Comparison of ENCODE assay signal across 11 cellular contexts in the genomic region with DNA sequence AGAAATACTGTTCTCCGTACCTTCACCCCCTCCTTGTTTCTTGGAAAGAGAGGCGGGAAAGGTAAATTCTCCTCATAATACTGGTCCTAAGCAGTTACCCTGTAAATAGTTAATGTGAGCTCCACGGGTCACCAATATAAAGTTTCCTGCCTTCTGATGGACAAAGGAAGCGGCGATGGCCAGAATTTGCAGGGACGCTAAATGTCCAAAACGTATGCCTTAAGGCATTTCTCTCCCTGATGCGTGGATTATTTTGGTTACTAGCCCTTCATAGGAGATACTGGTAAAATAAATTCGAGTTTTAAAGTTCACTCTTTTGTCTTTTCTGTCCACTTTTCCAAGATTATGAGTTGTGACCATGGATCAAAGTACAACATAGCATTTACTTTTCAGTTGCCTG. TPM values are rescaled to one million over a fixed set of nuclear protein-coding genes. Genes with fewer than 3 reads are reported as not detected.
DNase-seq lines count a peak whose midpoint lies in the region; ATAC-seq, FAIRE-seq and TF ChIP-seq lines count a peak whose summit lies in the region.
"Had no signal": no experiment of that assay in that cellular context is flagged by ENCODE, and none has a peak within 500 bp of the region (broad histone marks: within the 10 kb centered on the region; RNA-seq: fewer than 3 reads in every experiment).

No MANE protein-coding gene starts in this region.

- H3K9ac ChIP-seq in keratinocyte (ENCODE audit: control insufficient read depth, extremely low read depth, insufficient read depth, low read length) = peak overlapping the region; percentile 91

- H3K9me3 ChIP-seq in ascending aorta (no peaks in the 10 kb centered on the region), keratinocyte (ENCODE audit: control insufficient read depth, low read depth, low read length) (no peaks in the 10 kb centered on the region), testis (no peaks in the 10 kb centered on the region)

- H4K20me1 ChIP-seq in keratinocyte (ENCODE audit: control insufficient read depth, extremely low read depth, insufficient read depth, low read length) = no peaks in the 10 kb centered on the region

- peak overlapping the region; percentile 7 for H2AFZ ChIP-seq in keratinocyte (ENCODE audit: control insufficient read depth, low read length)

- H3K36me3 ChIP-seq in ascending aorta (peaks cover 0 to 2% of the 10 kb centered on the region in 2 donors), keratinocyte (ENCODE audit: control insufficient read depth in 2 of 2, extremely low read depth in 1 of 2, insufficient read depth in 2 of 2, low read length in 2 of 2) (peaks cover 4 to 11% of the 10 kb centered on the region in 2 experiments), testis (ENCODE audit: low read depth, missing control alignments) (no peaks in the 10 kb centered on the region)

- H3K4me2 ChIP-seq in keratinocyte (ENCODE audit: control insufficient read depth, extremely low read depth, insufficient read depth, low read depth, low read length) = peak overlapping the region; percentile 81

- dilution Hi-C loops in keratinocyte (cut with MboI; ENCODE audit: extremely low pct_ligation_motif_present, low sequenced_read_pairs) = no loop called here

- peaks cover 7% of the 10 kb centered on the region for H3K79me2 ChIP-seq in keratinocyte (ENCODE audit: control insufficient read depth, insufficient read depth, low read length)

- no peaks in the 10 kb centered on the region for H3K27me3 ChIP-seq in ascending aorta
- H3K27me3 ChIP-seq in keratinocyte (ENCODE audit: control insufficient read depth, extremely low read depth, insufficient read depth, low read length) = no peaks in the 10 kb centered on the region
- no peaks in the 10 kb centered on the region for H3K27me3 ChIP-seq in testis

- no peaks in the 10 kb centered on the region for H3K9me3 Mint-ChIP-seq in T-helper 2 cell treated with Interferon-gamma antibody and Interleukin-4, amounts not matched to agents 5 μg/mL and 100 μg/mL, for 36 hours

- 6 to 28% methylated on average over 9 of the region's 9 CpGs for WGBS in testis, 2 donors

- H3K4me3 Mint-ChIP-seq in T-helper 2 cell treated with Interferon-gamma antibody and Interleukin-4, amounts not matched to agents 5 μg/mL and 100 μg/mL, for 36 hours = peak overlapping the region; percentile 90

- no peak for ATAC-seq in GM18909 (IDR thresholded peaks at IDR 0.05; ENCODE audit: poor library complexity, unreplicated experiment)

- peaks cover 11% of the 10 kb centered on the region for H3K4me1 Mint-ChIP-seq in T-helper 2 cell treated with Interferon-gamma antibody and Interleukin-4, amounts not matched to agents 5 μg/mL and 100 μg/mL, for 36 hours (ENCODE audit: low read depth)

- no peaks in the 10 kb centered on the region for H3K36me3 Mint-ChIP-seq in T-helper 2 cell treated with Interferon-gamma antibody and Interleukin-4, amounts not matched to agents 5 μg/mL and 100 μg/mL, for 36 hours (ENCODE audit: low read depth)

- FAIRE-seq in keratinocyte (lab: Jason Lieb, UNC) = no peak

- no peak for TF ChIP-seq CTCF in ascending aorta (IDR thresholded peaks at IDR 0.05)
- TF ChIP-seq CTCF in keratinocyte (optimal IDR thresholded peaks at IDR 0.05 in 1 of 3, IDR thresholded peaks at IDR 0.05 in 1 of 3, conservative IDR thresholded peaks at IDR 0.05 in 1 of 3; ENCODE audit: extremely low read depth in 1 of 3, insufficient read depth in 2 of 3, low read length in 3 of 3) = no peak
- TF ChIP-seq CTCF in testis (IDR thresholded peaks at IDR 0.05) = no peak

- no peak for TF ChIP-seq POLR2A in testis (IDR thresholded peaks at IDR 0.05)

- H3K27ac ChIP-seq in ascending aorta (peak overlapping the region; percentile 76 to 85), keratinocyte (ENCODE audit: control insufficient read depth, insufficient read depth, low read length) (peak overlapping the region; percentile 92), testis (peak overlapping the region in 1 of 2 donors; percentile 59)

- no peaks in the 10 kb centered on the region for H3K9me1 ChIP-seq in keratinocyte (ENCODE audit: control insufficient read depth, extremely low read depth, insufficient read depth, low read length)

- no peak for DNase-seq in T-helper 2 cell treated with Interferon-gamma antibody and Interleukin-4, amounts not matched to agents 5 μg/mL and 100 μg/mL, for 36 hours (ENCODE audit: low spot score)
- DNase-seq in T-helper 2 cell (no peak), ascending aorta (ENCODE audit: low spot score in 2 of 2) (no peak), keratinocyte (ENCODE audit: low read depth, low spot score) (no peak), testis (no peak), mucosa of gallbladder (ENCODE audit: low spot score) (no peak)
- no peak for DNase-seq in stimulated activated CD4-positive, alpha-beta T cell treated with anti-CD3 and anti-CD28 coated beads, Interleukin-15, amount 100 ng/mL, for 24 hours
- DNase-seq: ACHN, left colon, T-helper 9 cell had no signal

- H3K27ac Mint-ChIP-seq in T-helper 2 cell treated with Interferon-gamma antibody and Interleukin-4, amounts not matched to agents 5 μg/mL and 100 μg/mL, for 36 hours = no peak overlapping the region

- intact Hi-C loops in ascending aorta (cut with DNase I) = no loop called here
- intact Hi-C loops in testis (cut with DNase I; ENCODE audit: low total_unique reads) = no loop called here

- H3K4me3 ChIP-seq in ascending aorta = peak overlapping the region; percentile 64 to 66
- H3K4me3 ChIP-seq in keratinocyte (ENCODE audit: control insufficient read depth in 2 of 3, extremely low read depth in 1 of 3, insufficient read depth in 2 of 3, low read depth in 1 of 3, low read length in 3 of 3) = peak overlapping the region; percentile 84 to 98 (median 84)
- H3K4me3 ChIP-seq in testis = peak overlapping the region; percentile 59 to 69

- H3K27me3 Mint-ChIP-seq in T-helper 2 cell treated with Interferon-gamma antibody and Interleukin-4, amounts not matched to agents 5 μg/mL and 100 μg/mL, for 36 hours (ENCODE audit: low read depth) = peaks cover 69% of the 10 kb centered on the region

- H3K4me1 ChIP-seq in ascending aorta = no peaks in the 10 kb centered on the region
- peaks cover 8% of the 10 kb centered on the region for H3K4me1 ChIP-seq in keratinocyte (ENCODE audit: control insufficient read depth, extremely low read depth, insufficient read depth, low read length)
- no peaks in the 10 kb centered on the region for H3K4me1 ChIP-seq in testis

RNA-seq across cellular contexts. Expression of a gene that starts 0.9 kb away (rescaled TPM):
- total RNA-seq in ascending aorta = 0.53 TPM
- 36.9 to 222 TPM (median 117 TPM) in 3 replicates for polyA plus RNA-seq in keratinocyte
- 14.7 TPM for polyA plus RNA-seq in keratinocyte (2011; ENCODE audit: low read depth)
- polyA plus RNA-seq in keratinocyte (2011; cell fraction: cytosol; rRNA removed) = 32.7 and 53.3 TPM in 2 replicates
- polyA plus RNA-seq in keratinocyte (2011; cell fraction: nucleus; rRNA removed) = 344 and 399 TPM in 2 replicates
- polyA plus RNA-seq in keratinocyte (2012; ENCODE audit: low replicate concordance) = 19.7 and 36.8 TPM in 2 replicates
- polyA minus RNA-seq in keratinocyte = 34.1 to 277 TPM (median 173 TPM) in 3 replicates
- polyA minus RNA-seq in keratinocyte (2011; cell fraction: cytosol; rRNA and poly(A)+ RNA removed) = 101 TPM
- polyA minus RNA-seq in keratinocyte (2011; cell fraction: nucleus; rRNA and poly(A)+ RNA removed) = 337 and 687 TPM in 2 replicates
- total RNA-seq in testis = 1 to 10 TPM in 1 of 2 donors, under 1 TPM in 1; 0.19 to 1.0 TPM
- polyA plus RNA-seq in testis (ENCODE audit: insufficient read depth, low read depth, low replicate concordance) = 0.75 TPM
- 10.0 TPM for total RNA-seq in mucosa of gallbladder
